18 cellular contexts compared by ENCODE assay signal in the genomic region with DNA sequence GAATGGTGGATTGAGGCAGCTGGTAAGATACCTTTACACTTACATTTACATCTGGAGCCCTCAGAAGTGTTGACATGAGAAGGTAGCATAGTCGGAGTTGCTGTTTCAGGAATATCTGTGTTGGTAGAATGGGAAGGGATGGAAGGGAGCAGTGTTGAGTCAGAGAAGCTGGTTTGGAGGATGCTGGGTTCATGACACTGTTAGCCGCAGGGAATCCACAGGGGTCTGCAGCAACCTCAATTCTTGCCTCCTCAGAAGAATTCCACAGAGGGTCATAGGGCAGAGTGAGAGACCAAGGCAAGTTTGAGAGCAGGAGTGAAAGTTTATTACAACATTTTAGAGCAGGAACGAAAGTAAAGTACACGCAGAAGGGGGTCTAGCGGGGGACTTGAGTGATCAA.
"Had no signal": no experiment of that assay in that cellular context is flagged by ENCODE, and none has a peak within 500 bp of the region (broad histone marks: within the 10 kb centered on the region; RNA-seq: fewer than 3 reads in every experiment).

No MANE protein-coding gene starts in this region.

- H3K4me3 ChIP-seq: coronary artery, lower lobe of right lung, ovary, right lobe of liver, smooth muscle cell, thoracic aorta, tibial nerve, upper lobe of right lung, uterus had no signal

- H3K27ac Mint-ChIP-seq: natural killer cell; stimulated activated naive B cell treated with anti-CD40 and anti-IgM and Interleukin-4, amounts not matched to agents 10 μg/mL and 1 μg/mL and 100 μg/mL, for 72 hours; stimulated activated naive CD8-positive, alpha-beta T cell treated with anti-CD3 and anti-CD28 coated beads, Interleukin-15, Interleukin-2, amounts not matched to agents 100 ng/mL and 50 ng/mL, for 24 hours had no signal

- DNase-seq: central memory CD4-positive, alpha-beta T cell; dermis blood vessel endothelial cell; effector memory CD4-positive, alpha-beta T cell; left ventricle myocardium superior; lower lobe of right lung; natural killer cell; occipital lobe; ovary; posterior cingulate gyrus; right lobe of liver; stimulated activated naive B cell treated with anti-CD40 and anti-IgM and Interleukin-4, amounts not matched to agents 10 μg/mL and 1 μg/mL and 100 μg/mL, for 72 hours; upper lobe of right lung; uterus had no signal

- H3K4me1 ChIP-seq: right lobe of liver, upper lobe of right lung, uterus had no signal

- H3K36me3 Mint-ChIP-seq: natural killer cell; stimulated activated naive B cell treated with anti-CD40 and anti-IgM and Interleukin-4, amounts not matched to agents 10 μg/mL and 1 μg/mL and 100 μg/mL, for 72 hours had no signal

- H3K4me2 ChIP-seq: smooth muscle cell had no signal

- H3K4me3 Mint-ChIP-seq: natural killer cell; stimulated activated naive B cell treated with anti-CD40 and anti-IgM and Interleukin-4, amounts not matched to agents 10 μg/mL and 1 μg/mL and 100 μg/mL, for 72 hours; stimulated activated naive CD8-positive, alpha-beta T cell treated with anti-CD3 and anti-CD28 coated beads, Interleukin-15, Interleukin-2, amounts not matched to agents 100 ng/mL and 50 ng/mL, for 24 hours had no signal

- H3K27ac ChIP-seq: coronary artery, lower lobe of right lung, ovary, right lobe of liver, thoracic aorta, tibial nerve, upper lobe of right lung, uterus had no signal

- H3K9me3 ChIP-seq: lower lobe of right lung, ovary, right lobe of liver, thoracic aorta, tibial nerve, upper lobe of right lung, uterus had no signal

- ATAC-seq: left ventricle myocardium superior; lower lobe of right lung; natural killer cell; right lobe of liver; stimulated activated naive B cell treated with anti-CD40 and anti-IgM and Interleukin-4, amounts not matched to agents 10 μg/mL and 1 μg/mL and 100 μg/mL, for 72 hours; upper lobe of right lung had no signal

- H3K27me3 ChIP-seq: ovary, right lobe of liver, tibial nerve, upper lobe of right lung, uterus had no signal

- H3K4me1 Mint-ChIP-seq: stimulated activated naive B cell treated with anti-CD40 and anti-IgM and Interleukin-4, amounts not matched to agents 10 μg/mL and 1 μg/mL and 100 μg/mL, for 72 hours had no signal

- H3K36me3 ChIP-seq: lower lobe of right lung, ovary, right lobe of liver, thoracic aorta, tibial nerve, upper lobe of right lung, uterus had no signal

- H3K9me3 Mint-ChIP-seq: natural killer cell; stimulated activated naive B cell treated with anti-CD40 and anti-IgM and Interleukin-4, amounts not matched to agents 10 μg/mL and 1 μg/mL and 100 μg/mL, for 72 hours; stimulated activated naive CD8-positive, alpha-beta T cell treated with anti-CD3 and anti-CD28 coated beads, Interleukin-15, Interleukin-2, amounts not matched to agents 100 ng/mL and 50 ng/mL, for 24 hours had no signal
